Comparison of ENCODE assay signal across 21 cellular contexts in genomic region chr19:6007866-6008265, GRCh38. TPM values are rescaled to one million over a fixed set of nuclear protein-coding genes. Genes with fewer than 3 reads are reported as not detected.
DNase-seq lines count a peak whose midpoint lies in the region; ATAC-seq, FAIRE-seq and TF ChIP-seq lines count a peak whose summit lies in the region.
"Had no signal": no experiment of that assay in that cellular context is flagged by ENCODE, and none has a peak within 500 bp of the region (broad histone marks: within the 10 kb centered on the region; RNA-seq: fewer than 3 reads in every experiment).

No MANE protein-coding gene starts in this region.

- no peak overlapping the region for H3K14ac ChIP-seq in IMR-90 (replicated peaks; ENCODE audit: low read depth, low read length)

- H3K9me3 ChIP-seq in IMR-90 (ENCODE audit: control insufficient read depth, insufficient read depth, low read length) = no peaks in the 10 kb centered on the region
- no peaks in the 10 kb centered on the region for H3K9me3 ChIP-seq in K562 (replicated peaks; ENCODE audit: control insufficient read depth, insufficient read depth, low read depth, low read length)
- no peaks in the 10 kb centered on the region for H3K9me3 ChIP-seq in A673 (ENCODE audit: low read depth, low read length, poor library complexity, severe bottlenecking)
- H3K9me3 ChIP-seq: A549 had no signal

- H3K27ac ChIP-seq in IMR-90 (ENCODE audit: insufficient read depth, low read length) = no peak overlapping the region
- no peak overlapping the region for H3K27ac ChIP-seq in K562 (ENCODE audit: extremely low read depth, low read depth, low read length)
- no peak overlapping the region for H3K27ac ChIP-seq in A673 (ENCODE audit: low read depth, low read length, poor library complexity, severe bottlenecking)
- H3K27ac ChIP-seq: A549 had no signal

- H3K27me3 ChIP-seq in IMR-90 (ENCODE audit: control insufficient read depth, insufficient read depth, low read length) (no peaks in the 10 kb centered on the region), K562 (ENCODE audit: control insufficient read depth in 2 of 2, insufficient read depth in 2 of 2, low read length in 2 of 2) (no peaks in the 10 kb centered on the region; a peak in 1 of 5 replicates), A673 (replicated peaks; ENCODE audit: insufficient read depth, low read depth, low read length, poor library complexity) (no peaks in the 10 kb centered on the region)

- intact Hi-C loops in IMR-90 (cut with micrococcal nuclease) (no loop called here), K562 (cut with micrococcal nuclease) (no loop called here), A673 (cut with micrococcal nuclease; ENCODE audit: unreplicated experiment) (no loop called here)

- H2BK5ac ChIP-seq in IMR-90 (ENCODE audit: low read depth, low read length, poor library complexity, severe bottlenecking) = no peak overlapping the region

- H3K4me1 Mint-ChIP-seq in nephron progenitor cell (peaks cover 26% of the 10 kb centered on the region), progenitor cell of endocrine pancreas (ENCODE audit: low read depth) (no peaks in the 10 kb centered on the region)
- H3K4me1 Mint-ChIP-seq: CD4-positive, alpha-beta memory T cell; GM23338 had no signal

- ATAC-seq in IMR-90 (ENCODE audit: low read depth) = no peak
- no peak for ATAC-seq in K562
- no peak for ATAC-seq in HG03039 (IDR thresholded peaks at IDR 0.05; ENCODE audit: unreplicated experiment)
- no peak for ATAC-seq in HG02610 (IDR thresholded peaks at IDR 0.05; ENCODE audit: unreplicated experiment)
- ATAC-seq: A549, GM23338, HCT116 had no signal

- in situ Hi-C loops in IMR-90 (cut with MboI; ENCODE audit: low sequenced_read_pairs) (no loop called here), K562 (cut with MboI) (no loop called here)

- H2AK5ac ChIP-seq in IMR-90 (ENCODE audit: low read depth, low read length) = no peak overlapping the region

- FAIRE-seq in K562 (lab: Jason Lieb, UNC) = no peak
- FAIRE-seq: A549, GM12891, GM18507 had no signal

- no peak overlapping the region for H3K56ac ChIP-seq in IMR-90 (ENCODE audit: extremely low read depth, insufficient read depth, low read length)

- peak overlapping the region; percentile 84 for H3K27ac Mint-ChIP-seq in nephron progenitor cell
- H3K27ac Mint-ChIP-seq in progenitor cell of endocrine pancreas = peak overlapping the region; percentile 37
- H3K27ac Mint-ChIP-seq: CD4-positive, alpha-beta memory T cell; GM23338 had no signal

- H3K4me1 ChIP-seq in IMR-90 (ENCODE audit: control insufficient read depth, insufficient read depth, low read length) (no peaks in the 10 kb centered on the region), K562 (replicated peaks in 1 of 2; ENCODE audit: control insufficient read depth in 2 of 2, insufficient read depth in 2 of 2, low read length in 2 of 2) (peaks cover 0 to 15% of the 10 kb centered on the region in 2 experiments; a peak in 1 of 5 replicates), A673 (ENCODE audit: insufficient read depth, low read length, poor library complexity, severe bottlenecking) (no peaks in the 10 kb centered on the region)
- H3K4me1 ChIP-seq: A549 had no signal

- H4K91ac ChIP-seq in IMR-90 (ENCODE audit: insufficient read depth, low read depth, low read length) = no peak overlapping the region

- H3K4me3 ChIP-seq in IMR-90 (ENCODE audit: insufficient read depth, low read depth, low read length) = no peak overlapping the region
- H3K4me3 ChIP-seq in K562 = no peak overlapping the region
- no peak overlapping the region for H3K4me3 ChIP-seq in A673 (ENCODE audit: low read depth, low read length, poor library complexity, severe bottlenecking)
- H3K4me3 ChIP-seq: A549, GM23338 had no signal

- no peak overlapping the region for H2AFZ ChIP-seq in IMR-90 (replicated peaks; ENCODE audit: low read length, poor library complexity)
- H2AFZ ChIP-seq in K562 (ENCODE audit: low read depth, low read length) = no peak overlapping the region
- H2AFZ ChIP-seq: GM23338 had no signal

- TF ChIP-seq RAD21 in IMR-90 (IDR thresholded peaks at IDR 0.05; ENCODE audit: low read length) (no peak), K562 (CRISPR knock-in tag; conservative IDR thresholded peaks at IDR 0.05 in 1 of 2, IDR thresholded peaks at IDR 0.05 in 1 of 2) (no peak)

- dilution Hi-C loops in IMR-90 (cut with HindIII; ENCODE audit: low sequenced_read_pairs, unreplicated experiment) = no loop called here

- H4K8ac ChIP-seq in IMR-90 (ENCODE audit: low read depth in 2 of 2, low read length in 2 of 2) = no peak overlapping the region

- H3K4me3 Mint-ChIP-seq in nephron progenitor cell (no peak overlapping the region), progenitor cell of endocrine pancreas (ENCODE audit: low read depth) (no peak overlapping the region)
- H3K4me3 Mint-ChIP-seq: CD4-positive, alpha-beta memory T cell; H9 had no signal

- H3K36me3 Mint-ChIP-seq in nephron progenitor cell (ENCODE audit: low read depth) (peaks cover 28% of the 10 kb centered on the region), progenitor cell of endocrine pancreas (ENCODE audit: insufficient read depth) (peaks cover 17% of the 10 kb centered on the region)

- no peak for TF ChIP-seq EP300 in K562 (IDR thresholded peaks at IDR 0.05; ENCODE audit: low read length)

- H3K27me3 Mint-ChIP-seq in nephron progenitor cell (ENCODE audit: low read depth, poor library complexity) (peaks cover 3% of the 10 kb centered on the region), progenitor cell of endocrine pancreas (no peaks in the 10 kb centered on the region)
- H3K27me3 Mint-ChIP-seq: CD4-positive, alpha-beta memory T cell had no signal

- no peaks in the 10 kb centered on the region for H3K79me2 ChIP-seq in K562 (ENCODE audit: control insufficient read depth, insufficient read depth, low read length)

- H3K4me2 ChIP-seq in IMR-90 (ENCODE audit: low read depth, low read length) (no peak overlapping the region), K562 (ENCODE audit: insufficient read depth, low read length) (no peak overlapping the region)
- H3K4me2 ChIP-seq: A549, GM23338 had no signal

- no peak overlapping the region for H3K4ac ChIP-seq in IMR-90 (ENCODE audit: low read depth, low read length)

- H2BK20ac ChIP-seq in IMR-90 (ENCODE audit: low read depth, low read length) = no peak overlapping the region

- CTCF ChIA-PET in IMR-90 (lab: Yijun Ruan, JAX) (no interaction called here), K562 (lab: Yijun Ruan, JAX; ENCODE audit: low intra/inter-chr PET ratio) (no interaction called here), A673 (lab: Charles Lee) (interaction anchor here (1.5 kb wide), 1 partner anchor 14 kb away, joined by 3 read pairs; no protein-coding TSS in a partner anchor)

- H2BK120ac ChIP-seq in IMR-90 (ENCODE audit: low read depth, low read length) = no peak overlapping the region

- H3K9ac ChIP-seq in IMR-90 (ENCODE audit: low read depth, low read length) = no peak overlapping the region
- H3K9ac ChIP-seq in K562 (ENCODE audit: insufficient read depth in 1 of 2, low read depth in 2 of 2, low read length in 2 of 2) = peak overlapping the region in 1 of 2 experiments; percentile 67; a peak in 1 of 4 replicates

- H3K18ac ChIP-seq in IMR-90 (ENCODE audit: low read depth, low read length) = no peak overlapping the region

- H2BK15ac ChIP-seq in IMR-90 (ENCODE audit: low read depth, low read length) = no peak overlapping the region

- H4K20me1 ChIP-seq in IMR-90 (ENCODE audit: insufficient read depth, low read length) (no peaks in the 10 kb centered on the region; the same call in 1 of the 2 replicates), K562 (replicated peaks; ENCODE audit: control insufficient read depth, insufficient read depth, low read length) (no peaks in the 10 kb centered on the region)

- TF ChIP-seq CTCF in IMR-90 (conservative IDR thresholded peaks at IDR 0.05; ENCODE audit: low read depth, low read length) (no peak), K562 (IDR thresholded peaks at IDR 0.05 in 2 of 3, conservative IDR thresholded peaks at IDR 0.05 in 1 of 3; ENCODE audit: insufficient read depth in 2 of 3, low read depth in 1 of 3, low read length in 3 of 3) (no peak), nephron progenitor cell (IDR thresholded peaks at IDR 0.05) (no peak), progenitor cell of endocrine pancreas (IDR thresholded peaks at IDR 0.05; ENCODE audit: unreplicated experiment) (no peak), A673 (conservative IDR thresholded peaks at IDR 0.05; ENCODE audit: low read depth, low read length) (no peak)

- peak overlapping the region; percentile 28 for H2AK9ac ChIP-seq in IMR-90 (replicated peaks; ENCODE audit: low read depth, low read length, poor library complexity)

- H3K9me1 ChIP-seq in IMR-90 (ENCODE audit: insufficient read depth, low read length) = no peaks in the 10 kb centered on the region
- H3K9me1 ChIP-seq in K562 (ENCODE audit: control insufficient read depth, insufficient read depth, low read length) = no peaks in the 10 kb centered on the region

- DNase-seq in IMR-90 (no peak), K562 (ENCODE audit: extremely low read depth in 1 of 4, low spot score in 3 of 4) (no peak), nephron progenitor cell (no peak), progenitor cell of endocrine pancreas (ENCODE audit: low spot score, unreplicated experiment) (no peak), A673 (ENCODE audit: low spot score) (no peak)
- DNase-seq: 8988T; C1 segment of cervical spinal cord; Calu3; CD4-positive, alpha-beta memory T cell; COR-L47; DMS53; DMS79 treated with DMSO at 0.1 percent for 48 hours; GF-D8; H9 had no signal

- no peak overlapping the region for H3K23ac ChIP-seq in IMR-90 (ENCODE audit: low read depth, low read length)

- H4K5ac ChIP-seq in IMR-90 (ENCODE audit: low read depth, low read length) = no peak overlapping the region

- 88% methylated on average over 15 of the region's 26 CpGs; no CpG with 5 or more reads in 1 of the 2 experiments for WGBS in IMR-90 (ENCODE audit: extremely low coverage in 2 of 2, insufficient read length in 1 of 2), 2 experiments
- 63% methylated on average over 26 of the region's 26 CpGs for WGBS in K562 (ENCODE audit: insufficient coverage, low coverage, missing lambda C conversion rate)

- TF ChIP-seq POLR2A in IMR-90 (IDR thresholded peaks at IDR 0.05; ENCODE audit: low read depth, low read length) = no peak
- TF ChIP-seq POLR2A in K562 (conservative IDR thresholded peaks at IDR 0.05) = no peak

- BruUV-seq in IMR-90 (replicated peaks; lab: Mats Ljungman, UMichigan) (no TSS peak), K562 (replicated peaks; lab: Mats Ljungman, UMichigan) (no TSS peak), A673 (replicated peaks; lab: Mats Ljungman, UMichigan) (no TSS peak)

- H3K79me1 ChIP-seq in IMR-90 (ENCODE audit: low read depth in 1 of 2, low read length in 2 of 2) = no peaks in the 10 kb centered on the region

- H3K36me3 ChIP-seq in IMR-90 (ENCODE audit: control insufficient read depth, insufficient read depth, low read length) (no peaks in the 10 kb centered on the region), K562 (ENCODE audit: control insufficient read depth, insufficient read depth, low read length) (peaks cover 4% of the 10 kb centered on the region; the same call in 2 of the 3 replicates), A673 (ENCODE audit: insufficient read depth, low read length, poor library complexity, severe bottlenecking) (no peaks in the 10 kb centered on the region)

- POLR2A ChIA-PET in IMR-90 (lab: Charles Lee; ENCODE audit: unreplicated experiment) (interaction anchor here (0.6 kb wide), 1 partner anchor 200 kb away, joined by 4 read pairs; no protein-coding TSS in a partner anchor), K562 (lab: Yijun Ruan, JAX) (interaction anchor here (0.6 kb wide), 1 partner anchor 208 kb away, joined by 3 read pairs; no protein-coding TSS in a partner anchor), A673 (lab: Charles Lee; ENCODE audit: low non-redundant PET) (no interaction called here)

- H3K9me3 Mint-ChIP-seq in nephron progenitor cell (no peaks in the 10 kb centered on the region), progenitor cell of endocrine pancreas (ENCODE audit: low read depth) (no peaks in the 10 kb centered on the region)
- H3K9me3 Mint-ChIP-seq: CD4-positive, alpha-beta memory T cell; GM23338; H9 had no signal

RNA-seq across cellular contexts. Expression of gene RANBP3, which starts 29.9 kb away (rescaled TPM):
- 42.5 and 46.7 TPM in 2 replicates for total RNA-seq in IMR-90 (2012; rRNA removed)
- 111 and 165 TPM in 2 replicates for polyA plus RNA-seq in IMR-90 (2012; rRNA removed)
- 75.6 and 136 TPM in 2 replicates for polyA plus RNA-seq in IMR-90 (2012; cell fraction: cytosol; rRNA removed)
- polyA plus RNA-seq in IMR-90 (2012; cell fraction: nucleus; rRNA removed; ENCODE audit: low replicate concordance) = 170 and 215 TPM in 2 replicates
- total RNA-seq in K562 (2011; cell fraction: chromatin; rRNA removed; ENCODE audit: low replicate concordance) = 101 and 160 TPM in 2 replicates
- 112 and 117 TPM in 2 replicates for total RNA-seq in K562 (2011; cell fraction: nucleolus; rRNA removed)
- total RNA-seq in K562 (2011; cell fraction: nucleoplasm; rRNA removed) = 92.0 and 98.2 TPM in 2 replicates
- 63.2 and 82.2 TPM in 2 replicates for total RNA-seq in K562 (2014; rRNA removed)
- 42.0 and 48.5 TPM in 2 replicates for total RNA-seq in K562 (2014; rRNA removed; fragmentation: Illumina TruSeq; extraction: Trizol)
- 54.4 and 66.7 TPM in 2 replicates for total RNA-seq in K562 (2015; rRNA removed; fragmentation: Illumina TruSeq; extraction: Trizol)
- 63.1 and 70.3 TPM in 2 replicates for total RNA-seq in K562 (2021)
- polyA plus RNA-seq in K562 (2011; rRNA removed) = 46.6 and 57.6 TPM in 2 replicates
- polyA plus RNA-seq in K562 (2011; cell fraction: cytosol; rRNA removed) = 70.4 and 122 TPM in 2 replicates
- 84.9 and 193 TPM in 2 replicates for polyA plus RNA-seq in K562 (2011; cell fraction: nucleus; rRNA removed)
- 65.4 and 79.1 TPM in 2 replicates for polyA plus RNA-seq in K562 (2012)
- polyA plus RNA-seq in K562 (2014; fragmentation: Illumina TruSeq; extraction: Trizol) = 68.9 and 81.9 TPM in 2 replicates
- polyA plus RNA-seq in K562 (2014; fragmentation: Nextera tagmentation; extraction: Ambion mirVana) = 1 to 10 TPM in 1 of 2 experiments, under 1 TPM in 1; 0.90 to 1.8 TPM
- 84.7 and 95.1 TPM in 2 replicates for polyA plus RNA-seq in K562 (2014; rRNA removed)
- polyA minus RNA-seq in K562 (2011; rRNA and poly(A)+ RNA removed) = 29.0 and 45.3 TPM in 2 replicates
- 53.6 and 66.7 TPM in 2 replicates for polyA minus RNA-seq in K562 (2011; cell fraction: cytosol; rRNA and poly(A)+ RNA removed)
- polyA minus RNA-seq in K562 (2011; cell fraction: nucleus; rRNA and poly(A)+ RNA removed) = 32.7 and 38.9 TPM in 2 replicates
- total RNA-seq in progenitor cell of endocrine pancreas = 99.9 and 106 TPM in 2 replicates
- total RNA-seq in A673 (2021) = 126 and 130 TPM in 2 replicates
